ENCODE assay signal across 8 cellular contexts in the genomic region with DNA sequence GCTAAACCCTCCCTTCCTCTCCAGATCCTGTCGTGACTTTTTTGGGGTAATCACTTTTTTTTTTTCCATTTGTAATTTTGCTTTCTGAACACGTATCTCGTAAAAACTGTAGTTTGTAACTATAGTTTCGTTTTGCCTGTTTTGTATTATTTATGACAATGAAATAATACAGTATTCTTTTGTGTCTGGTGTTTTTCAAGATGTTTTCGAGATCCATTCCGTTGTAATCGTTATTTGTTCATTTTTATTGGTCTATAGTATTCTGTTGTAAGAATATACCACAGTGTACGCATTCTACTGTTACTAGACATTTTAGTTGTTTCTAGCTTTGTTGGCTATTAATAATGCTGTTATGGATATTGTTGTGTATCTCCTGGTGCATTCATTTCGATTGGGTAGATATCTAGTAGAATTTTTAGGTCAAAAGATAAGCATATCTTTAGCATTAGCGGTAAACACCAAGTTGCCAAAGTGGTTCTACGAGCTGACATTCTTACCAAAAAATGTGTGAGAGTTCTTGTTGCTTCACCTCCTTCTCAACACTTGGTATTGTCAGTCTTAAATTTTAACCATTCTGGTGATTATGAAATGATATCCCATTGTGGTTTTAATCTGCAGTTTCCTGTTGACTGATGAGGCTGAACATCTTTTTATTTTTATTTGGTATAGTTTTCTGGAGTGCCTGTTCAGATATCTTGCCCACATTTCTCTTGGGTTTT.
DNase-seq lines count a peak whose midpoint lies in the region; ATAC-seq and TF ChIP-seq lines count a peak whose summit lies in the region.

No MANE protein-coding gene starts in this region.

- H3K36me3 Mint-ChIP-seq in natural killer cell treated with Interleukin-12 subunit alpha and Interleukin-12 subunit beta and Interleukin-15 and Interleukin-18, amount 100 ng/mL, for 72 hours = peaks cover 8% of the 10 kb centered on the region

- CTCF ChIA-PET in BJ (lab: Yijun Ruan, JAX) = interaction anchor here (0.9 to 3.6 kb wide), 4 partner anchors 10 to 136 kb away, joined by 3 to 17 read pairs (median 4); no protein-coding TSS in a partner anchor

- H3K9me3 Mint-ChIP-seq in natural killer cell treated with Interleukin-12 subunit alpha and Interleukin-12 subunit beta and Interleukin-15 and Interleukin-18, amount 100 ng/mL, for 72 hours = no peaks in the 10 kb centered on the region

- H3K4me3 Mint-ChIP-seq in natural killer cell treated with Interleukin-12 subunit alpha and Interleukin-12 subunit beta and Interleukin-15 and Interleukin-18, amount 100 ng/mL, for 72 hours = peak overlapping the region; percentile 95

- peaks cover 7 to 12% of the 10 kb centered on the region in 2 donors for H3K27me3 Mint-ChIP-seq in natural killer cell treated with Interleukin-12 subunit alpha and Interleukin-12 subunit beta and Interleukin-15 and Interleukin-18, amount 100 ng/mL, for 72 hours

- POLR2A ChIA-PET in BJ (lab: Charles Lee) = no interaction called here

- TF ChIP-seq CTCF in BJ (IDR thresholded peaks at IDR 0.05; ENCODE audit: insufficient read depth, low read depth, low read length) (no peak), choroid plexus epithelial cell (conservative IDR thresholded peaks at IDR 0.05; ENCODE audit: low read depth, low read length) (no peak)

- H3K27ac Mint-ChIP-seq in natural killer cell treated with Interleukin-12 subunit alpha and Interleukin-12 subunit beta and Interleukin-15 and Interleukin-18, amount 100 ng/mL, for 72 hours = peak overlapping the region; percentile 73 to 92

- H3K4me3 ChIP-seq in BJ (ENCODE audit: low read depth, low read length) (peak overlapping the region; percentile 91), choroid plexus epithelial cell (ENCODE audit: low read depth, low read length) (peak overlapping the region; percentile 76)

- no peaks in the 10 kb centered on the region for H3K36me3 ChIP-seq in BJ (ENCODE audit: control insufficient read depth, insufficient read depth, low read length)

- in situ Hi-C loops in KBM-7 (cut with MboI; ENCODE audit: low pct_unique_long_range_greater_than_20kb, low sequenced_read_pairs) = no loop called here

- H3K4me1 Mint-ChIP-seq in natural killer cell treated with Interleukin-12 subunit alpha and Interleukin-12 subunit beta and Interleukin-15 and Interleukin-18, amount 100 ng/mL, for 72 hours (ENCODE audit: low read depth in 2 of 2) = peaks cover 10 to 19% of the 10 kb centered on the region in 2 donors

- no peaks in the 10 kb centered on the region for H3K27me3 ChIP-seq in BJ (ENCODE audit: control insufficient read depth, insufficient read depth, low read length)

- DNase-seq in BJ (ENCODE audit: low read depth) (no peak), KBM-7 (peak; percentile 26), choroid plexus epithelial cell (ENCODE audit: low read depth) (no peak), UCSD-AML1 (lab: John Stamatoyannopoulos, UW; ENCODE audit: unreplicated experiment) (no peak), putamen (ENCODE audit: low spot score) (no peak)
- DNase-seq in natural killer cell treated with Interleukin-12 subunit alpha and Interleukin-12 subunit beta and Interleukin-15 and Interleukin-18, amount 100 ng/mL, for 72 hours (ENCODE audit: low spot score) = no peak

- no peak for ATAC-seq in natural killer cell treated with Interleukin-12 subunit alpha and Interleukin-12 subunit beta and Interleukin-15 and Interleukin-18, amount 100 ng/mL, for 72 hours
- ATAC-seq in GM18519 (IDR thresholded peaks at IDR 0.05; ENCODE audit: low FRiP score, unreplicated experiment) (no peak), HG03139 (IDR thresholded peaks at IDR 0.05; ENCODE audit: unreplicated experiment) (no peak)
